ENCODE assay signal across 8 cellular contexts in the genomic region with DNA sequence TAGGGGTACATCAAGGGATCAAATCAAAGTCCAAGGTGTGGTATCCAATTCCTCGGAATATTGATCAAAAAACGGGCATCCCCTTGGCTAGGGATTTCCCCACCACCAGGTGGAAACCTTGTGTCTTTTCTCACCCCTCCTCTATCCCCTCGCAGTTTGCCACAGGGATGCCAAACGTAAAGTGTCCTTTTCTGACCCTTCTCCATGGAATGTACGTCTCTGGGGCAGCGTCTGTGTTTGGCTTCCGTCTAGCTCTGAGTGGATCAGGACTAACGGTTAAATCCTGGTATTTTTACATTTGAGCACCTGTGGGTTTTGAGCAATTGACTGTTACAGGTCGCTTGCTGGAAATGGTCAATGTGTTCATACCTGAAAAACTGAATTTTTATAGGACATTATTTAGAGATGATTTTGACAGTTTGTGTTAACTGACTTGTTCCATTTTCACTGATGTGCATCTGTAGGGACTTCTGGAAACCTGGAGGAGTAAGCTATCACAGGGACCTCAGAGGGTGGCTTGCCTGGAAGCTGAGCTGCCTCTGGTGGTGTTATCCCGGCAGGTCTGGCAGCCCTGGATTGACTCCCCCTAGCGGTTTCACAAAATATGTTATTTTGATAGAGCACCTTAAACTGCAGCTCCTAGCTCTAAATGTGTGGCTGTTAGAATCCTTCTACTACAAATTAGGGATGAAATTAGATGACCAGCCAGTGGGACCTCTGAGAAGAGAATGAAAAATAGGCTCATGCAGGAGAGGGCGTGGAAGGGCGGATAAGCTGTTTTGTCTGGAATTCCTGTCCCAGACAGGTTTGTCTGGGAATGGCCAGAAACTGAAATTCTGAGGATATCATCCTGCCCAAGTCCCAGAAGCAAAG. TPM values are rescaled to one million over a fixed set of nuclear protein-coding genes. Genes with fewer than 3 reads are reported as not detected.
A peak's percentile ranks its signal among the peaks of the same experiment; 100 is the strongest.
DNase-seq lines count a peak whose midpoint lies in the region; ATAC-seq, FAIRE-seq and TF ChIP-seq lines count a peak whose summit lies in the region.

No MANE protein-coding gene starts in this region.

- peak overlapping the region; percentile 88 to 99 for H3K27ac Mint-ChIP-seq in activated naive CD4-positive, alpha-beta T cell treated with anti-CD3 and anti-CD28 coated beads, Interleukin-2, amount 50 U/mL, for 72 hours
- peak overlapping the region; percentile 18 for H3K27ac Mint-ChIP-seq in glutamatergic neuron (ENCODE audit: unreplicated experiment)

- H3K36me3 ChIP-seq in H7 (replicated peaks; ENCODE audit: control insufficient read depth, insufficient read depth, low read length) = no peaks in the 10 kb centered on the region

- peak; percentile 45 for FAIRE-seq in RCC 7860 (lab: Jason Lieb, UNC)

- DNase-seq in GM03348 (ENCODE audit: low spot score) (peak; percentile 82), H7 (peak; percentile 72), RCC 7860 (ENCODE audit: low spot score) (peak; percentile 56), glutamatergic neuron (peak; percentile 64), pons (ENCODE audit: low spot score) (peak; percentile 68), posterior vena cava (ENCODE audit: low spot score) (no peak)
- DNase-seq in activated naive CD4-positive, alpha-beta T cell treated with anti-CD3 and anti-CD28 coated beads, Interleukin-2, amount 50 U/mL, for 72 hours (ENCODE audit: low spot score in 2 of 2) = peak in 1 of 2 donors; percentile 46

- peaks cover 7% of the 10 kb centered on the region for H3K27me3 Mint-ChIP-seq in glutamatergic neuron (ENCODE audit: unreplicated experiment)

- no peaks in the 10 kb centered on the region for H3K9me3 Mint-ChIP-seq in activated naive CD4-positive, alpha-beta T cell treated with anti-CD3 and anti-CD28 coated beads, Interleukin-2, amount 50 U/mL, for 72 hours
- peaks cover 12% of the 10 kb centered on the region for H3K9me3 Mint-ChIP-seq in glutamatergic neuron (ENCODE audit: unreplicated experiment)

- peak; percentile 71 for TF ChIP-seq CTCF in LNCAP (IDR thresholded peaks at IDR 0.05)
- TF ChIP-seq CTCF in glutamatergic neuron (IDR thresholded peaks at IDR 0.05; ENCODE audit: partially characterized antibody, unreplicated experiment) = peak; percentile 83

- peaks cover 0 to 5% of the 10 kb centered on the region in 2 donors for H3K36me3 Mint-ChIP-seq in activated naive CD4-positive, alpha-beta T cell treated with anti-CD3 and anti-CD28 coated beads, Interleukin-2, amount 50 U/mL, for 72 hours
- H3K36me3 Mint-ChIP-seq in glutamatergic neuron (ENCODE audit: unreplicated experiment) = no peaks in the 10 kb centered on the region

- H3K4me1 Mint-ChIP-seq in glutamatergic neuron (ENCODE audit: low read depth, unreplicated experiment) = peaks cover 24% of the 10 kb centered on the region

- H3K4me3 Mint-ChIP-seq in glutamatergic neuron (ENCODE audit: unreplicated experiment) = no peak overlapping the region

- intact Hi-C loops in posterior vena cava (cut with DNase I) = loop anchor here (5.0 to 10.0 kb wide), 3 partner anchors 52 to 698 kb away; no protein-coding TSS in a partner anchor

- H3K27me3 ChIP-seq in H7 (ENCODE audit: control insufficient read depth, insufficient read depth, low read length) = no peaks in the 10 kb centered on the region

- no peak overlapping the region for H3K4me3 ChIP-seq in H7 (ENCODE audit: insufficient read depth, low read depth, low read length)

- ATAC-seq in activated naive CD4-positive, alpha-beta T cell treated with anti-CD3 and anti-CD28 coated beads, Interleukin-2, amount 50 U/mL, for 72 hours = peak; percentile 42 to 50

RNA-seq across cellular contexts. Expression of a gene that starts 8.8 kb away (rescaled TPM):
- total RNA-seq in H7 (2014; rRNA removed; shearing (Covaris generic)) = 17.0 and 31.8 TPM in 2 replicates
- 10 to 100 TPM; 18.0 to 40.4 TPM for total RNA-seq in activated naive CD4-positive, alpha-beta T cell treated with anti-CD3 and anti-CD28 coated beads, Interleukin-2, amount 50 U/mL, for 72 hours
- total RNA-seq in glutamatergic neuron (ENCODE audit: unreplicated experiment) (6.9 TPM), posterior vena cava (10 to 100 TPM; 41.1 to 41.2 TPM)
